ENCODE assay signal across 1 cellular context in genomic region chr3:64759811-64760210, GRCh38.
TF ChIP-seq lines count a peak whose summit lies in the region.

No MANE protein-coding gene starts in this region.

TF ChIP-seq in IMR-90, 13 proteins besides CTCF, POLR2A, EP300 and RAD21:
- TF ChIP-seq USF2 (IDR thresholded peaks at IDR 0.05; ENCODE audit: low read depth, low read length): no peak
- TF ChIP-seq CHD1 (IDR thresholded peaks at IDR 0.05; ENCODE audit: low read depth, low read length): no peak
- no peak for TF ChIP-seq SMC3 (IDR thresholded peaks at IDR 0.05; ENCODE audit: low read depth, low read length)
- no peak for TF ChIP-seq CEBPB (IDR thresholded peaks at IDR 0.05; ENCODE audit: low read depth, low read length)
